16 cellular contexts compared by ENCODE assay signal in the genomic region with DNA sequence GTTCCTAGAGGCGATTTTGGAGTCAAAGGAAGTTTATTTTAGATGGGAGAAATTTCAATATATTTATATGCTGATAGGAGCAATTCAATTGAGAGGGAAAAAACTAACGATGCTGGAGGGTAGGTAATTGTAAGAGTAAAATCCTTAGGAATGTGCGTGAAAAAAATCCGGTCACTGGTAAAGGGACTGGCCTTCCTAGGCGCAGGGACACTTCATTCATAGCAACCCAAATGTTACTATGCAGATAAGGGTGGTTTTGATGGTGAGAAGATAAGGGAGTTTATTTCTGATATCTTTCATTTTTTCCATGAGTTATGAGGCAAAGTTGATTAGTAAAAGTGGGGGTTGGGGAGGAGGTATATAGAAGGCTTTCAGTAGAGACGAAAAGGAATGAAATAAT. TPM values are rescaled to one million over a fixed set of nuclear protein-coding genes. Genes with fewer than 3 reads are reported as not detected.
A peak's percentile ranks its signal among the peaks of the same experiment; 100 is the strongest.
DNase-seq lines count a peak whose midpoint lies in the region; ATAC-seq and TF ChIP-seq lines count a peak whose summit lies in the region.
"Had no signal": no experiment of that assay in that cellular context is flagged by ENCODE, and none has a peak within 500 bp of the region (broad histone marks: within the 10 kb centered on the region; RNA-seq: fewer than 3 reads in every experiment).

No MANE protein-coding gene starts in this region.

- peak overlapping the region; percentile 87 for H2AFZ ChIP-seq in SU-DHL-6 (ENCODE audit: low read depth, low read length, severe bottlenecking)

- no peak overlapping the region for H3K27ac Mint-ChIP-seq in activated naive CD4-positive, alpha-beta T cell treated with anti-CD3 and anti-CD28 coated beads, Interleukin-2, amount 50 U/mL, for 24 hours
- peak overlapping the region; percentile 49 for H3K27ac Mint-ChIP-seq in type B pancreatic cell
- H3K27ac Mint-ChIP-seq: dendritic cell treated with granulocyte-macrophage colony-stimulating factor and Interleukin-4, amounts not matched to agents 40 ng/mL and 50 ng/mL, for 4 days had no signal

- no peak overlapping the region for H3K27ac ChIP-seq in SU-DHL-6 (ENCODE audit: low read depth, low read length)

- H3K4me2 ChIP-seq in SU-DHL-6 (ENCODE audit: low read depth, low read length, poor library complexity, severe bottlenecking) = no peak overlapping the region

- peaks cover 11% of the 10 kb centered on the region; the same call in 1 of the 2 replicates for H3F3A ChIP-seq in SU-DHL-6 (ENCODE audit: insufficient read depth)

- peak overlapping the region; percentile 37 for H3K4me3 Mint-ChIP-seq in activated naive CD4-positive, alpha-beta T cell treated with anti-CD3 and anti-CD28 coated beads, Interleukin-2, amount 50 U/mL, for 24 hours
- peak overlapping the region; percentile 69 for H3K4me3 Mint-ChIP-seq in type B pancreatic cell

- H3K36me3 ChIP-seq in SU-DHL-6 (ENCODE audit: low read length) (no peaks in the 10 kb centered on the region), iPS-15b (ENCODE audit: control insufficient read depth, insufficient read depth, low read length) (no peaks in the 10 kb centered on the region)

- TF ChIP-seq CTCF in SU-DHL-6 (IDR thresholded peaks at IDR 0.05; ENCODE audit: insufficient read depth, low read length, poor library complexity, severe bottlenecking) = no peak
- TF ChIP-seq CTCF in type B pancreatic cell (conservative IDR thresholded peaks at IDR 0.05) = no peak

- H3K4me1 Mint-ChIP-seq in activated naive CD4-positive, alpha-beta T cell treated with anti-CD3 and anti-CD28 coated beads, Interleukin-2, amount 50 U/mL, for 24 hours = peaks cover 36% of the 10 kb centered on the region
- H3K4me1 Mint-ChIP-seq in type B pancreatic cell (ENCODE audit: unreplicated experiment) = peaks cover 29% of the 10 kb centered on the region

- no peaks in the 10 kb centered on the region for H3K9me2 ChIP-seq in SU-DHL-6 (replicated peaks; ENCODE audit: insufficient read depth, low read length)

- no peak for DNase-seq in activated naive CD4-positive, alpha-beta T cell (lab: John Stamatoyannopoulos, UW)
- DNase-seq in type B pancreatic cell (ENCODE audit: extremely low spot score, unreplicated experiment) = no peak
- DNase-seq: activated CD4-positive, alpha-beta T cell treated with anti-CD3 and anti-CD28 coated beads for 4 hours; activated effector memory CD4-positive, alpha-beta T cell treated with Interleukin-2 at 50 U/mL for 16 hours; Karpas-422; NCI-H2227 treated with DMSO at 0.1 percent for 48 hours; right cardiac atrium; SHP77 treated with DMSO at 0.1 percent for 48 hours; substantia nigra had no signal

- no peak overlapping the region for H3K9ac ChIP-seq in SU-DHL-6 (ENCODE audit: low read length)
- no peak overlapping the region for H3K9ac ChIP-seq in iPS-15b (ENCODE audit: low read depth, low read length)

- H3K27me3 Mint-ChIP-seq in activated naive CD4-positive, alpha-beta T cell treated with anti-CD3 and anti-CD28 coated beads, Interleukin-2, amount 50 U/mL, for 24 hours = no peaks in the 10 kb centered on the region
- H3K27me3 Mint-ChIP-seq in type B pancreatic cell = no peaks in the 10 kb centered on the region
- H3K27me3 Mint-ChIP-seq: dendritic cell treated with granulocyte-macrophage colony-stimulating factor and Interleukin-4, amounts not matched to agents 40 ng/mL and 50 ng/mL, for 4 days had no signal

- H3K9me3 ChIP-seq in SU-DHL-6 (ENCODE audit: insufficient read depth, low read length) (no peaks in the 10 kb centered on the region), iPS-15b (ENCODE audit: control insufficient read depth, insufficient read depth, low read length) (no peaks in the 10 kb centered on the region)

- H3K4me3 ChIP-seq in SU-DHL-6 (ENCODE audit: insufficient read depth, low read length, poor library complexity, severe bottlenecking) = no peak overlapping the region
- H3K4me3 ChIP-seq in iPS-15b (ENCODE audit: low read depth, low read length) = peak overlapping the region; percentile 65

- H3K36me3 Mint-ChIP-seq in activated naive CD4-positive, alpha-beta T cell treated with anti-CD3 and anti-CD28 coated beads, Interleukin-2, amount 50 U/mL, for 24 hours = no peaks in the 10 kb centered on the region
- no peaks in the 10 kb centered on the region for H3K36me3 Mint-ChIP-seq in type B pancreatic cell

- H3K9me3 Mint-ChIP-seq in activated naive CD4-positive, alpha-beta T cell treated with anti-CD3 and anti-CD28 coated beads, Interleukin-2, amount 50 U/mL, for 24 hours = no peaks in the 10 kb centered on the region
- H3K9me3 Mint-ChIP-seq in type B pancreatic cell = no peaks in the 10 kb centered on the region
- H3K9me3 Mint-ChIP-seq: dendritic cell treated with granulocyte-macrophage colony-stimulating factor and Interleukin-4, amounts not matched to agents 40 ng/mL and 50 ng/mL, for 4 days had no signal

- peaks cover 37% of the 10 kb centered on the region for H3K79me2 ChIP-seq in SU-DHL-6 (ENCODE audit: insufficient read depth, low read length)

- peaks cover 20% of the 10 kb centered on the region for H3K4me1 ChIP-seq in iPS-15b (ENCODE audit: control insufficient read depth, insufficient read depth, low read length)

- no peak for ATAC-seq in GM18511 (IDR thresholded peaks at IDR 0.05; ENCODE audit: unreplicated experiment)
- ATAC-seq in esophagus mucosa = no peak
- ATAC-seq in HG02840 (IDR thresholded peaks at IDR 0.05; ENCODE audit: low FRiP score, unreplicated experiment) = no peak
- ATAC-seq: right cardiac atrium had no signal

- no peaks in the 10 kb centered on the region for H3K27me3 ChIP-seq in SU-DHL-6 (ENCODE audit: low read length)
- H3K27me3 ChIP-seq in iPS-15b (ENCODE audit: control insufficient read depth, insufficient read depth, low read length) = peaks cover 4% of the 10 kb centered on the region

- peaks cover 23% of the 10 kb centered on the region for H4K20me1 ChIP-seq in SU-DHL-6 (ENCODE audit: low read depth, low read length)

RNA-seq across cellular contexts. Expression of a gene that starts 1.1 kb away (rescaled TPM):
- total RNA-seq in type B pancreatic cell (ENCODE audit: low replicate concordance) = 56.2 and 67.2 TPM in 2 replicates
- total RNA-seq in esophagus mucosa = 24.4 TPM
